In the genomic region with DNA sequence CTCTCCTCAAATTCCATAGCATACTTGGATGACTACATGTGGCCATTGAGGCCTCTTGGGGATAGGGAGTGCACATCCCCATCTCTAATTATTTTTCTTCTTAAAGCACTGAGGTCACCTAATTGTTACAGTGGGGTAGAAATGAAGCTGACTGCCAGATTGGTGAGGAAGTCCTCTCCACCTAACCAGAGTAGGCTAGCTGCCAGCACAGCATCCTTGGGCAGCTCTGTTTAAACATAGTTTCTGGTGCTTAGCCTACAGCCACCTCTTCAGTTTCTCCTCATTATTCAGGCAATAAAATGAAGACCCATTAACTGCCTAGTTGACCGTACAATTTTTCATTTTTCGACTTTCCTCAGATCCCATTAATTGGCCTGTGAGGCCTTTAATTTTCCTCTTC, we compare ENCODE assay signal across 12 cellular contexts.
DNase-seq lines count a peak whose midpoint lies in the region; ATAC-seq lines count a peak whose summit lies in the region.
"Had no signal": no experiment of that assay in that cellular context is flagged by ENCODE, and none has a peak within 500 bp of the region (broad histone marks: within the 10 kb centered on the region; RNA-seq: fewer than 3 reads in every experiment).

No MANE protein-coding gene starts in this region.

- DNase-seq in DMS79 (lab: John Stamatoyannopoulos, UW) (peak; percentile 50), G401 (ENCODE audit: low spot score) (peak; percentile 68), NCI-H69 (lab: John Stamatoyannopoulos, UW) (peak; percentile 49), cerebellum (ENCODE audit: low spot score) (peak; percentile 38), LoVo (ENCODE audit: low spot score) (no peak), left ventricle myocardium superior (no peak)
- DNase-seq: CD4-positive, alpha-beta memory T cell; EL; NCI-H1694 treated with DMSO at 0.1 percent for 48 hours; NCI-H510A treated with DMSO at 0.1 percent for 48 hours; PC-3 had no signal

- ATAC-seq in left ventricle myocardium superior (no peak), HG02642 (IDR thresholded peaks at IDR 0.05; ENCODE audit: poor library complexity, unreplicated experiment) (no peak)
- ATAC-seq: PC-3 had no signal

- in situ Hi-C loops in G401 (cut with HindIII; ENCODE audit: low sequenced_read_pairs), result no loop called here

- intact Hi-C loops in left ventricle myocardium superior (cut with micrococcal nuclease), result no loop called here

Comparison
In these comparisons a context has a peak if more than half of its experiments do, and no peak if none do; other contexts are left out.
1. DNase-seq: peak in DMS79 (single experiment), G401 (single experiment), NCI-H69 (single experiment) and cerebellum (single experiment); none in LoVo (single experiment) and left ventricle myocardium superior (single experiment).